In genomic region chr7:112770051-112770450, GRCh38 we compare ENCODE assay signal across 1 cellular context.
TF ChIP-seq lines count a peak whose summit lies in the region.

No MANE protein-coding gene starts in this region.

TF ChIP-seq in GM12878, 131 proteins besides CTCF, POLR2A, EP300 and RAD21 (continued from another document):
- TF ChIP-seq USF2 (IDR thresholded peaks at IDR 0.05; ENCODE audit: borderline replicate concordance, low read depth, low read length) (no peak), RELB (IDR thresholded peaks at IDR 0.05; ENCODE audit: low read depth) (no peak), SMAD1 (IDR thresholded peaks at IDR 0.05; ENCODE audit: low read depth, partially characterized antibody) (no peak), HCFC1 (IDR thresholded peaks at IDR 0.05; ENCODE audit: low read length) (no peak), PAX5 (IDR thresholded peaks at IDR 0.05; ENCODE audit: borderline replicate concordance, low read depth, low read length) (no peak), MTA2 (IDR thresholded peaks at IDR 0.05; ENCODE audit: low read depth) (no peak), ZSCAN29 (IDR thresholded peaks at IDR 0.05) (no peak), SPI1 (IDR thresholded peaks at IDR 0.05; ENCODE audit: borderline replicate concordance, insufficient read depth, low read depth, low read length) (no peak), SIX5 (IDR thresholded peaks at IDR 0.05; ENCODE audit: low read depth, low read length, severe bottlenecking) (no peak), ATF3 (IDR thresholded peaks at IDR 0.05; ENCODE audit: borderline replicate concordance, extremely low read depth, low read depth, low read length) (no peak), STAT3 (IDR thresholded peaks at IDR 0.05; ENCODE audit: low read depth, low read length) (no peak), CREM (IDR thresholded peaks at IDR 0.05; ENCODE audit: low read depth) (no peak), YY1 (IDR thresholded peaks at IDR 0.05; ENCODE audit: low read depth, low read length) (no peak), CHD4 (IDR thresholded peaks at IDR 0.05) (no peak), GATAD2B (conservative IDR thresholded peaks at IDR 0.05; ENCODE audit: low read depth) (no peak), STAT1 (conservative IDR thresholded peaks at IDR 0.05) (no peak), NBN (IDR thresholded peaks at IDR 0.05) (no peak), SUPT20H (IDR thresholded peaks at IDR 0.05; ENCODE audit: borderline replicate concordance, control insufficient read depth, low read depth, low read length) (no peak)
